ENCODE assay signal across 8 cellular contexts in genomic region chr11:67056640-67057409, GRCh38. TPM values are rescaled to one million over a fixed set of nuclear protein-coding genes. Genes with fewer than 3 reads are reported as not detected.
DNase-seq lines count a peak whose midpoint lies in the region; ATAC-seq and TF ChIP-seq lines count a peak whose summit lies in the region.

A gene with protein sequence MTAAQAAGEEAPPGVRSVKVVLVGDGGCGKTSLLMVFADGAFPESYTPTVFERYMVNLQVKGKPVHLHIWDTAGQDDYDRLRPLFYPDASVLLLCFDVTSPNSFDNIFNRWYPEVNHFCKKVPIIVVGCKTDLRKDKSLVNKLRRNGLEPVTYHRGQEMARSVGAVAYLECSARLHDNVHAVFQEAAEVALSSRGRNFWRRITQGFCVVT (plus strand): TSS chr11:67056847. CDS start chr11:67056903, 56 bp downstream.

- H3K4me1 ChIP-seq in colonic mucosa (peaks cover 6% of the 10 kb centered on the region), testis (peaks cover 33% of the 10 kb centered on the region)

- H3K4me3 ChIP-seq in colonic mucosa (peak within 1 kb of the TSS; percentile 47), lower leg skin (ENCODE audit: low read depth, poor library complexity, severe bottlenecking) (peak within 1 kb of the TSS; percentile 30), testis (peak within 1 kb of the TSS; percentile 55 to 67)

- BruUV-seq in Calu3 (replicated peaks; lab: Mats Ljungman, UMichigan), result no TSS peak

- CTCF ChIA-PET in Calu3 (lab: Charles Lee), result interaction anchor here (0.6 kb wide), 1 partner anchor 173 kb away, joined by 3 read pairs; no protein-coding TSS in a partner anchor
- CTCF ChIA-PET in T-cell (lab: Charles Lee), result no interaction called here

- no peaks in the 10 kb centered on the region for H3K9me3 ChIP-seq in colonic mucosa
- H3K9me3 ChIP-seq in testis, result no peaks in the 10 kb centered on the region

- intact Hi-C loops in Calu3 (cut with micrococcal nuclease; ENCODE audit: unreplicated experiment), result no loop called here
- intact Hi-C loops in colonic mucosa (cut with DNase I), result no loop called here
- intact Hi-C loops in lower leg skin (cut with DNase I; ENCODE audit: low total_unique reads), result no loop called here
- intact Hi-C loops in testis (cut with DNase I; ENCODE audit: low total_unique reads), result no loop called here

- H3K36me3 ChIP-seq in colonic mucosa, result no peaks in the 10 kb centered on the region
- H3K36me3 ChIP-seq in testis (ENCODE audit: low read depth, missing control alignments), result no peaks in the 10 kb centered on the region

- H3K4me1 Mint-ChIP-seq in Calu3 (ENCODE audit: low read depth, unreplicated experiment) (peaks cover 47% of the 10 kb centered on the region), T-cell (peaks cover 6 to 16% (median 13%) of the 10 kb centered on the region in 3 donors)

- H3K36me3 Mint-ChIP-seq in Calu3 (ENCODE audit: insufficient read depth, unreplicated experiment) (peaks cover 41% of the 10 kb centered on the region), T-cell (no peaks in the 10 kb centered on the region)

- H3K27ac Mint-ChIP-seq in Calu3 (ENCODE audit: unreplicated experiment), result peak within 1 kb of the TSS; percentile 80
- no peak within 1 kb of the TSS for H3K27ac Mint-ChIP-seq in T-cell

- POLR2A ChIA-PET in T-cell (lab: Charles Lee), result no interaction called here

- H3K27me3 ChIP-seq in colonic mucosa, result no peaks in the 10 kb centered on the region
- no peaks in the 10 kb centered on the region for H3K27me3 ChIP-seq in testis

- peak; percentile 74 for DNase-seq in Calu3
- peak in 20 of 34 experiments; percentile 5 to 51 (median 20) for DNase-seq in T-cell
- peak; percentile 61 for DNase-seq in colonic mucosa
- DNase-seq in lower leg skin (ENCODE audit: low spot score in 2 of 2), result no peak
- DNase-seq in testis, result peak; percentile 46
- no peak for DNase-seq in NCI-H1417 treated with DMSO at 0.1 percent for 48 hours (lab: John Stamatoyannopoulos, UW)
- no peak for DNase-seq in NCI-H2171 (lab: John Stamatoyannopoulos, UW)
- DNase-seq in NCI-H128 (lab: John Stamatoyannopoulos, UW; ENCODE audit: unreplicated experiment), result no peak

- 13% methylated on average over 20 to 28 of the region's 69 CpGs for WGBS in lower leg skin, 2 donors
- 1 to 6% methylated on average over 16 to 62 of the region's 69 CpGs for WGBS in testis, 2 donors

- H3K27ac ChIP-seq in colonic mucosa (peak within 1 kb of the TSS; percentile 11), testis (peak within 1 kb of the TSS in 1 of 2 donors; percentile 30)

- TF ChIP-seq CTCF in Calu3 (IDR thresholded peaks at IDR 0.05; ENCODE audit: unreplicated experiment), result no peak
- TF ChIP-seq CTCF in colonic mucosa (IDR thresholded peaks at IDR 0.05), result no peak
- no peak for TF ChIP-seq CTCF in lower leg skin (IDR thresholded peaks at IDR 0.05)
- TF ChIP-seq CTCF in testis (IDR thresholded peaks at IDR 0.05), result no peak

- TF ChIP-seq POLR2A in lower leg skin (IDR thresholded peaks at IDR 0.05) (no peak), testis (IDR thresholded peaks at IDR 0.05) (no peak)

- H3K9me3 Mint-ChIP-seq in Calu3 (ENCODE audit: low read depth, unreplicated experiment) (no peaks in the 10 kb centered on the region), T-cell (no peaks in the 10 kb centered on the region)

- ATAC-seq in T-cell (replicated peaks in 1 of 4), result peak; percentile 65 to 81 (median 77)

- peak within 1 kb of the TSS; percentile 74 for H3K4me3 Mint-ChIP-seq in Calu3 (ENCODE audit: low read depth, unreplicated experiment)
- peak within 1 kb of the TSS; percentile 47 to 66 (median 65) for H3K4me3 Mint-ChIP-seq in T-cell

- no peaks in the 10 kb centered on the region for H3K27me3 Mint-ChIP-seq in Calu3 (ENCODE audit: unreplicated experiment)
- H3K27me3 Mint-ChIP-seq in T-cell, result peaks cover 4 to 5% of the 10 kb centered on the region in 2 donors

- H3K9ac ChIP-seq in colonic mucosa (ENCODE audit: low read depth in 2 of 2, low read length in 2 of 2), result peak within 1 kb of the TSS; percentile 65 to 72

RNA-seq across cellular contexts. Expression of the gene that starts here (rescaled TPM):
- total RNA-seq in Calu3 (2022) (24.1 and 24.7 TPM in 2 replicates), T-cell (under 1 TPM in 3 of 5 donors, not detected in 2; 0.59 to 0.88 (median 0.66) TPM), colonic mucosa (10 to 100 TPM in 1 of 2 donors, 1 to 10 TPM in 1; 8.5 to 11.2 TPM), lower leg skin (100 to 1,000 TPM in 1 of 4 donors, 10 to 100 TPM in 3; 74.6 to 109 (median 87.8) TPM), testis (10 to 100 TPM; 11.1 to 13.9 TPM)
- polyA plus RNA-seq in testis (ENCODE audit: insufficient read depth, low read depth, low replicate concordance), result 10.6 TPM

Comparison
In these comparisons a context has a peak if more than half of its experiments do, and no peak if none do; other contexts are left out.
1. RNA of the gene that starts here (total RNA-seq): 74.6 to 109 TPM in lower leg skin, 24.1 to 24.7 TPM in Calu3, 11.1 to 13.9 TPM in testis and 8.5 to 11.2 TPM in colonic mucosa; 0.59 to 0.88 TPM in T-cell; every median in the first group is over 4 times any median in the second.
2. Peak in DNase-seq and ATAC-seq in T-cell; RNA of the gene not detected or under 1 TPM.
3. DNase-seq: peak in Calu3 (single experiment), colonic mucosa (single experiment) and testis (single experiment); none in lower leg skin (0 of 2), NCI-H1417 treated with DMSO at 0.1 percent for 48 hours (single experiment), NCI-H2171 (single experiment) and NCI-H128 (single experiment).
4. Peak in every context shown above with its lines, with median percentiles within 50 percentile points of each other: H3K4me3 ChIP-seq.